Comparison of ENCODE assay signal across 22 cellular contexts in genomic region chr22:50281384-50281760, GRCh38.
"Had no signal": no experiment of that assay in that cellular context is flagged by ENCODE, and none has a peak within 500 bp of the region (broad histone marks: within the 10 kb centered on the region; RNA-seq: fewer than 3 reads in every experiment).

No MANE protein-coding gene starts in this region.

- H3K27me3 ChIP-seq: neural progenitor cell, right lobe of liver had no signal

- H3K36me3 ChIP-seq: neural progenitor cell had no signal

- H3K27ac ChIP-seq: neural progenitor cell, psoas muscle, right lobe of liver, VCaP had no signal

- H3K27me3 Mint-ChIP-seq: activated naive CD8-positive, alpha-beta T cell; naive thymus-derived CD4-positive, alpha-beta T cell had no signal

- H2AFZ ChIP-seq: neural progenitor cell had no signal

- H3K9ac ChIP-seq: neural progenitor cell had no signal

- H3K36me3 Mint-ChIP-seq: activated CD4-positive, alpha-beta memory T cell treated with anti-CD3 and anti-CD28 coated beads for 36 hours; activated naive CD8-positive, alpha-beta T cell; naive thymus-derived CD4-positive, alpha-beta T cell; stimulated activated effector memory CD8-positive, alpha-beta T cell treated with anti-CD3 and anti-CD28 coated beads, Interleukin-12 subunit alpha, Interleukin-12 subunit beta, amount 100 ng/mL, for 72 hours had no signal

- H3K4me3 ChIP-seq: neural progenitor cell, psoas muscle, right lobe of liver had no signal

- H3K9me3 ChIP-seq: psoas muscle, right lobe of liver had no signal

- H3K4me1 Mint-ChIP-seq: naive thymus-derived CD4-positive, alpha-beta T cell; neural progenitor cell; stimulated activated effector memory CD8-positive, alpha-beta T cell treated with anti-CD3 and anti-CD28 coated beads, Interleukin-12 subunit alpha, Interleukin-12 subunit beta, amount 100 ng/mL, for 72 hours had no signal

- H3K9me3 Mint-ChIP-seq: activated CD4-positive, alpha-beta memory T cell treated with anti-CD3 and anti-CD28 coated beads for 36 hours; activated T-helper 1 cell treated with anti-CD3 and anti-CD28 coated beads, Interleukin-12 subunit alpha, Interleukin-12 subunit beta, Interleukin-2, Interleukin-4 antibody, amounts not matched to agents 30 ng/mL and 10 ng/mL and 1 ng/mL, durations not matched to agents 14 hours and 24 hours and 36 hours; effector memory CD8-positive, alpha-beta T cell; naive thymus-derived CD4-positive, alpha-beta T cell; neural progenitor cell; stimulated activated effector memory CD8-positive, alpha-beta T cell treated with anti-CD3 and anti-CD28 coated beads, Interleukin-12 subunit alpha, Interleukin-12 subunit beta, amount 100 ng/mL, for 72 hours had no signal

- H3K27ac Mint-ChIP-seq: activated CD4-positive, alpha-beta memory T cell treated with anti-CD3 and anti-CD28 coated beads for 36 hours; activated naive CD8-positive, alpha-beta T cell; activated T-helper 1 cell treated with anti-CD3 and anti-CD28 coated beads, Interleukin-12 subunit alpha, Interleukin-12 subunit beta, Interleukin-2, Interleukin-4 antibody, amounts not matched to agents 30 ng/mL and 10 ng/mL and 1 ng/mL, durations not matched to agents 14 hours and 24 hours and 36 hours; effector memory CD8-positive, alpha-beta T cell; naive thymus-derived CD4-positive, alpha-beta T cell; neural progenitor cell; stimulated activated effector memory CD8-positive, alpha-beta T cell treated with anti-CD3 and anti-CD28 coated beads, Interleukin-12 subunit alpha, Interleukin-12 subunit beta, amount 100 ng/mL, for 72 hours had no signal

- DNase-seq: activated CD4-positive, alpha-beta memory T cell treated with anti-CD3 and anti-CD28 coated beads for 36 hours; activated CD4-positive, CD25-positive, alpha-beta regulatory T cell treated with anti-CD3 and anti-CD28 coated beads, Interleukin-2, amount 50 U/mL, for 72 hours; activated T-cell treated with anti-CD3 and anti-CD28 coated beads for 4 hours; amniotic stem cell; dermis blood vessel endothelial cell; effector memory CD8-positive, alpha-beta T cell; foreskin melanocyte; glutamatergic neuron; hippocampal formation; left colon; naive thymus-derived CD4-positive, alpha-beta T cell; psoas muscle; right lobe of liver; small intestine; stimulated activated CD4-positive, alpha-beta T cell treated with anti-CD3 and anti-CD28 coated beads, Interleukin-4, amount 100 ng/mL, for 24 hours; SW 1271; T-helper 2 cell had no signal

- H3K4me2 ChIP-seq: neural progenitor cell had no signal

- H3K4me1 ChIP-seq: neural progenitor cell, psoas muscle, right lobe of liver had no signal

- H3K4me3 Mint-ChIP-seq: activated CD4-positive, alpha-beta memory T cell treated with anti-CD3 and anti-CD28 coated beads for 36 hours; activated naive CD8-positive, alpha-beta T cell; activated T-helper 1 cell treated with anti-CD3 and anti-CD28 coated beads, Interleukin-12 subunit alpha, Interleukin-12 subunit beta, Interleukin-2, Interleukin-4 antibody, amounts not matched to agents 30 ng/mL and 10 ng/mL and 1 ng/mL, durations not matched to agents 14 hours and 24 hours and 36 hours; effector memory CD8-positive, alpha-beta T cell; naive thymus-derived CD4-positive, alpha-beta T cell; neural progenitor cell; stimulated activated effector memory CD8-positive, alpha-beta T cell treated with anti-CD3 and anti-CD28 coated beads, Interleukin-12 subunit alpha, Interleukin-12 subunit beta, amount 100 ng/mL, for 72 hours had no signal

- ATAC-seq: effector memory CD8-positive, alpha-beta T cell; left colon; naive thymus-derived CD4-positive, alpha-beta T cell; stimulated activated effector memory CD8-positive, alpha-beta T cell treated with anti-CD3 and anti-CD28 coated beads, Interleukin-12 subunit alpha, Interleukin-12 subunit beta, amount 100 ng/mL, for 72 hours had no signal
